Comparison of ENCODE assay signal across 18 cellular contexts in genomic region chr5:1021136-1021968, GRCh38. TPM values are rescaled to one million over a fixed set of nuclear protein-coding genes. Genes with fewer than 3 reads are reported as not detected.
A peak's percentile ranks its signal among the peaks of the same experiment; 100 is the strongest.
DNase-seq lines count a peak whose midpoint lies in the region; ATAC-seq and TF ChIP-seq lines count a peak whose summit lies in the region.
"Had no signal": no experiment of that assay in that cellular context is flagged by ENCODE, and none has a peak within 500 bp of the region (broad histone marks: within the 10 kb centered on the region; RNA-seq: fewer than 3 reads in every experiment).

No MANE protein-coding gene starts in this region.

- DNase-seq in left cardiac atrium (peak; percentile 14), cardiac septum (ENCODE audit: low spot score) (no peak), Panc1 (ENCODE audit: low read depth, low spot score) (no peak), hepatocyte (ENCODE audit: low spot score) (peak; percentile 84), type B pancreatic cell (ENCODE audit: extremely low spot score, unreplicated experiment) (no peak), stomach (no peak), anterior cingulate cortex (lab: John Stamatoyannopoulos, UW) (no peak), immature natural killer cell (no peak)
- DNase-seq: ACHN; activated CD8-positive, alpha-beta T cell treated with anti-CD3 and anti-CD28 coated beads, Interleukin-2, amount 10 ng/mL, durations not matched to agents 7 days and 5 days; activated effector memory CD4-positive, alpha-beta T cell treated with anti-CD3 and anti-CD28 coated beads, Interleukin-2, amount 50 U/mL, for 16 hours; islet precursor cell; KG1; NCI-H2227 treated with DMSO at 0.1 percent for 48 hours; stimulated activated naive CD4-positive, alpha-beta T cell had no signal

- no peaks in the 10 kb centered on the region for H4K20me1 ChIP-seq in hepatocyte (ENCODE audit: insufficient read depth, poor library complexity, severe bottlenecking)

- H3K27ac ChIP-seq in Panc1 (ENCODE audit: low read length), result no peak overlapping the region
- H3K27ac ChIP-seq in hepatocyte, result peak overlapping the region; percentile 78
- no peak overlapping the region for H3K27ac ChIP-seq in stomach
- H3K27ac ChIP-seq: ascending aorta had no signal

- intact Hi-C loops in left cardiac atrium (cut with DNase I) (no loop called here), cardiac septum (cut with DNase I) (no loop called here), Panc1 (cut with micrococcal nuclease; ENCODE audit: unreplicated experiment) (no loop called here), stomach (cut with DNase I; ENCODE audit: low total_unique reads) (no loop called here)

- no peak for TF ChIP-seq POLR2A in stomach (IDR thresholded peaks at IDR 0.05)

- no peaks in the 10 kb centered on the region for H3K79me2 ChIP-seq in hepatocyte

- no peak for ATAC-seq in left cardiac atrium
- peak; percentile 28 for ATAC-seq in Panc1
- ATAC-seq: activated CD8-positive, alpha-beta T cell treated with anti-CD3 and anti-CD28 coated beads, Interleukin-2, amount 10 ng/mL, durations not matched to agents 7 days and 5 days; HCT116 had no signal

- peak overlapping the region; percentile 33 for H3K4me3 Mint-ChIP-seq in type B pancreatic cell
- no peak overlapping the region for H3K4me3 Mint-ChIP-seq in immature natural killer cell
- H3K4me3 Mint-ChIP-seq: activated CD8-positive, alpha-beta T cell treated with anti-CD3 and anti-CD28 coated beads, Interleukin-2, amount 10 ng/mL, durations not matched to agents 7 days and 5 days had no signal

- no peak for TF ChIP-seq CTCF in Panc1 (IDR thresholded peaks at IDR 0.05)
- TF ChIP-seq CTCF in hepatocyte (IDR thresholded peaks at IDR 0.05; ENCODE audit: poor library complexity), result no peak
- no peak for TF ChIP-seq CTCF in type B pancreatic cell (conservative IDR thresholded peaks at IDR 0.05)
- TF ChIP-seq CTCF in stomach (IDR thresholded peaks at IDR 0.05), result no peak

- 26% methylated on average over 22 of the region's 29 CpGs for WGBS in hepatocyte (ENCODE audit: low lambda C conversion rate, missing lambda C conversion rate)
- WGBS in stomach, 5 donors, result 51 to 71% (median 59%) methylated on average over 23 to 29 of the region's 29 CpGs

- H3K27me3 Mint-ChIP-seq in type B pancreatic cell (no peaks in the 10 kb centered on the region), immature natural killer cell (ENCODE audit: low read depth in 3 of 3) (peaks cover 0 to 1% (median 0%) of the 10 kb centered on the region in 3 donors)

- H3K9me3 Mint-ChIP-seq in type B pancreatic cell (no peaks in the 10 kb centered on the region), immature natural killer cell (no peaks in the 10 kb centered on the region)

- peak overlapping the region; percentile 68 for H3K4me2 ChIP-seq in hepatocyte

- no peaks in the 10 kb centered on the region for H3K9me3 ChIP-seq in Panc1 (ENCODE audit: control insufficient read depth, insufficient read depth, low read depth, low read length)
- no peaks in the 10 kb centered on the region for H3K9me3 ChIP-seq in hepatocyte (ENCODE audit: low read depth)
- no peaks in the 10 kb centered on the region for H3K9me3 ChIP-seq in stomach
- H3K9me3 ChIP-seq: ascending aorta had no signal

- H3K27me3 ChIP-seq in Panc1 (ENCODE audit: control insufficient read depth, insufficient read depth, low read length) (no peaks in the 10 kb centered on the region), hepatocyte (no peaks in the 10 kb centered on the region), stomach (no peaks in the 10 kb centered on the region)
- H3K27me3 ChIP-seq: ascending aorta had no signal

- POLR2A ChIA-PET in Panc1 (lab: Charles Lee), result no interaction called here

- BruUV-seq in Panc1 (replicated peaks; lab: Mats Ljungman, UMichigan), result no TSS peak

- in situ Hi-C loops in Panc1 (cut with HindIII; ENCODE audit: low pct_unique_long_range_greater_than_20kb, low sequenced_read_pairs), result no loop called here

- no peaks in the 10 kb centered on the region for H3K9me2 ChIP-seq in hepatocyte (replicated peaks; ENCODE audit: insufficient read depth)

- TF ChIP-seq EP300 in stomach (IDR thresholded peaks at IDR 0.05), result no peak

- H3K4me3 ChIP-seq in Panc1 (ENCODE audit: low read depth in 2 of 2, low read length in 2 of 2) (no peak overlapping the region), hepatocyte (no peak overlapping the region), stomach (no peak overlapping the region)
- H3K4me3 ChIP-seq: ascending aorta had no signal

- H3K4me1 ChIP-seq in Panc1 (ENCODE audit: control insufficient read depth, insufficient read depth, low read length) (peaks cover 4% of the 10 kb centered on the region; the same call in 1 of the 2 replicates), hepatocyte (ENCODE audit: insufficient read depth) (peaks cover 12% of the 10 kb centered on the region), stomach (no peaks in the 10 kb centered on the region)
- H3K4me1 ChIP-seq: ascending aorta had no signal

- no peaks in the 10 kb centered on the region for H3K36me3 Mint-ChIP-seq in type B pancreatic cell
- H3K36me3 Mint-ChIP-seq in immature natural killer cell, result no peaks in the 10 kb centered on the region

- H2AFZ ChIP-seq in hepatocyte, result no peak overlapping the region

- H3K36me3 ChIP-seq in Panc1 (ENCODE audit: control insufficient read depth, insufficient read depth, low read length) (no peaks in the 10 kb centered on the region), hepatocyte (replicated peaks; ENCODE audit: insufficient read depth, low read depth) (no peaks in the 10 kb centered on the region), stomach (no peaks in the 10 kb centered on the region)
- H3K36me3 ChIP-seq: ascending aorta had no signal

- peaks cover 15% of the 10 kb centered on the region for H3K4me1 Mint-ChIP-seq in type B pancreatic cell (ENCODE audit: unreplicated experiment)
- H3K4me1 Mint-ChIP-seq in immature natural killer cell, result no peaks in the 10 kb centered on the region

- H3K27ac Mint-ChIP-seq in type B pancreatic cell, result no peak overlapping the region
- H3K27ac Mint-ChIP-seq in immature natural killer cell, result no peak overlapping the region
- H3K27ac Mint-ChIP-seq: activated CD8-positive, alpha-beta T cell treated with anti-CD3 and anti-CD28 coated beads, Interleukin-2, amount 10 ng/mL, durations not matched to agents 7 days and 5 days had no signal

- CTCF ChIA-PET in Panc1 (lab: Charles Lee), result interaction anchor here (0.5 to 0.6 kb wide), 2 partner anchors 9 to 29 kb away, joined by 3 read pairs; no protein-coding TSS in a partner anchor

RNA-seq across cellular contexts. Expression of gene NKD2, which starts 12.8 kb away (rescaled TPM):
- 10 to 100 TPM in 1 of 2 donors, 1 to 10 TPM in 1; 4.4 to 10.4 TPM for total RNA-seq in left cardiac atrium
- 3.6 TPM for total RNA-seq in cardiac septum
- total RNA-seq in Panc1 (2021; ENCODE audit: unreplicated experiment), result 12.3 TPM
- polyA plus RNA-seq in Panc1 (2012; ENCODE audit: insufficient read length), result 28.7 TPM
- 1.4 and 2.0 TPM in 2 replicates for total RNA-seq in hepatocyte
- 9.1 and 10.1 TPM in 2 replicates for polyA plus RNA-seq in hepatocyte
- 23.3 and 24.3 TPM in 2 replicates for total RNA-seq in type B pancreatic cell (ENCODE audit: low replicate concordance)
- 10 to 100 TPM in 1 of 5 donors, 1 to 10 TPM in 2, not detected in 2; 1.8 to 13.6 (median 4.4) TPM for total RNA-seq in stomach
- 10 to 100 TPM in 2 of 3 donors, 1 to 10 TPM in 1; 5.3 to 12.8 (median 10.5) TPM for polyA plus RNA-seq in stomach
- polyA plus RNA-seq in immature natural killer cell, result not detected
- total RNA-seq: mononuclear cell had no signal

Comparison
In these comparisons a context has a peak if more than half of its experiments do, and no peak if none do; other contexts are left out.
1. DNase-seq: peak in left cardiac atrium (single experiment) and hepatocyte (single experiment); none in cardiac septum (single experiment), Panc1 (single experiment), type B pancreatic cell (single experiment), stomach (single experiment), anterior cingulate cortex (0 of 58) and immature natural killer cell (0 of 3).